ENCODE assay signal across 8 cellular contexts in genomic region chr17:74972107-74972972, GRCh38. TPM values are rescaled to one million over a fixed set of nuclear protein-coding genes. Genes with fewer than 3 reads are reported as not detected.
A peak's percentile ranks its signal among the peaks of the same experiment; 100 is the strongest.
DNase-seq lines count a peak whose midpoint lies in the region; ATAC-seq, FAIRE-seq and TF ChIP-seq lines count a peak whose summit lies in the region.

Gene HID1, minus strand, starts transcription at chr17:74972759. Its CDS starts 103 bp downstream, at chr17:74972656.

- H3K27me3 Mint-ChIP-seq in WTC11 (ENCODE audit: low read depth) = peaks cover 55% of the 10 kb centered on the region

- H3K4me1 ChIP-seq in Loucy (ENCODE audit: insufficient read depth, low read length, poor library complexity, severe bottlenecking) (no peaks in the 10 kb centered on the region), breast epithelium (peaks cover 0 to 3% of the 10 kb centered on the region in 2 donors), spleen (peaks cover 3 to 53% (median 24%) of the 10 kb centered on the region in 6 donors)

- no peak within 1 kb of the TSS for H3K27ac Mint-ChIP-seq in WTC11

- no peaks in the 10 kb centered on the region for H3K9me3 Mint-ChIP-seq in WTC11

- H3F3A ChIP-seq in Loucy (ENCODE audit: low read depth) = no peaks in the 10 kb centered on the region

- H3K27me3 ChIP-seq in Loucy (ENCODE audit: insufficient read depth, low read length, poor library complexity, severe bottlenecking) (peaks cover 17% of the 10 kb centered on the region), breast epithelium (no peaks in the 10 kb centered on the region), spleen (replicated peaks in 1 of 7) (peaks cover 0 to 57% (median 19%) of the 10 kb centered on the region in 7 donors)

- no peak for FAIRE-seq in RCC 7860 (lab: Jason Lieb, UNC)

- H3K36me3 ChIP-seq in Loucy (ENCODE audit: insufficient read depth, low read length) (no peaks in the 10 kb centered on the region), breast epithelium (no peaks in the 10 kb centered on the region), spleen (no peaks in the 10 kb centered on the region)

- TF ChIP-seq POLR2A in breast epithelium (IDR thresholded peaks at IDR 0.05) (no peak), spleen (IDR thresholded peaks at IDR 0.05) (no peak)

- H3K4me3 Mint-ChIP-seq in WTC11 = peak within 1 kb of the TSS; percentile 90

- peak; percentile 81 for DNase-seq in COLO668 (lab: John Stamatoyannopoulos, UW; ENCODE audit: unreplicated experiment)
- peak; percentile 89 for DNase-seq in WTC11 (ENCODE audit: low spot score)
- DNase-seq in breast epithelium (ENCODE audit: low spot score in 2 of 2) = peak; percentile 62 to 89
- peak; percentile 92 for DNase-seq in islet precursor cell
- DNase-seq in spleen = peak; percentile 93
- DNase-seq in RCC 7860 (ENCODE audit: low spot score) = no peak
- no peak for DNase-seq in GOT3 (lab: John Stamatoyannopoulos, UW)

- H3K9me3 ChIP-seq in Loucy (ENCODE audit: insufficient read depth, low read depth, low read length) (no peaks in the 10 kb centered on the region), breast epithelium (no peaks in the 10 kb centered on the region), spleen (no peaks in the 10 kb centered on the region)

- H3K9ac ChIP-seq in Loucy (ENCODE audit: low read depth, low read length, poor library complexity, severe bottlenecking) = no peak within 1 kb of the TSS

- peak within 1 kb of the TSS; percentile 64; the same call in 1 of the 2 replicates for H2AFZ ChIP-seq in Loucy (ENCODE audit: low read length)

- WGBS in spleen, 5 donors = 2 to 8% (median 3%) methylated on average over 19 to 95 of the region's 95 CpGs

- intact Hi-C loops in breast epithelium (cut with DNase I; ENCODE audit: low total_unique reads) (no loop called here), spleen (cut with DNase I; ENCODE audit: low total_unique reads) (no loop called here)

- no peaks in the 10 kb centered on the region for H4K20me1 ChIP-seq in Loucy (ENCODE audit: insufficient read depth, low read length, poor library complexity, severe bottlenecking)

- H3K36me3 Mint-ChIP-seq in WTC11 = no peaks in the 10 kb centered on the region

- H3K4me3 ChIP-seq in Loucy (ENCODE audit: low read length, poor library complexity, severe bottlenecking) (peak within 1 kb of the TSS; percentile 69), breast epithelium (peak within 1 kb of the TSS; percentile 52 to 84 (median 77)), spleen (peak within 1 kb of the TSS; percentile 48 to 83 (median 58))

- CTCF ChIA-PET in WTC11 (lab: Charles Lee) = interaction anchor here (0.6 to 7.5 kb wide), 21 partner anchors 10 to 159 kb away, joined by 3 to 133 read pairs (median 6); partner anchors contain the start of genes ATP5PD, CDR2L, FADS6 and KCTD2

- no peaks in the 10 kb centered on the region for H3K79me2 ChIP-seq in Loucy (ENCODE audit: insufficient read depth, low read length)

- H3K9me2 ChIP-seq in Loucy (replicated peaks; ENCODE audit: low read depth, low read length) = no peaks in the 10 kb centered on the region

- H3K4me1 Mint-ChIP-seq in WTC11 = peaks cover 12% of the 10 kb centered on the region

- POLR2A ChIA-PET in WTC11 (lab: Charles Lee) = interaction anchor here (0.7 to 2.0 kb wide), 5 partner anchors 10 to 99 kb away, joined by 3 to 15 read pairs (median 4); partner anchors contain the start of genes CDR2L, FDXR and MRPL58

- H3K4me2 ChIP-seq in Loucy (ENCODE audit: low read depth, low read length, poor library complexity, severe bottlenecking) = peak within 1 kb of the TSS; percentile 67

- no peak for TF ChIP-seq CTCF in Loucy (conservative IDR thresholded peaks at IDR 0.05; ENCODE audit: low read length)
- TF ChIP-seq CTCF in WTC11 (IDR thresholded peaks at IDR 0.05) = no peak
- no peak for TF ChIP-seq CTCF in breast epithelium (IDR thresholded peaks at IDR 0.05)
- TF ChIP-seq CTCF in spleen (IDR thresholded peaks at IDR 0.05 in 8 of 11, conservative IDR thresholded peaks at IDR 0.05 in 3 of 11) = no peak

- H3K27ac ChIP-seq in breast epithelium (peak within 1 kb of the TSS; percentile 84 to 94), spleen (peak within 1 kb of the TSS in 7 of 8 donors; percentile 10 to 74 (median 63))

- peak; percentile 83 for ATAC-seq in WTC11

TF ChIP-seq in WTC11, 78 proteins besides CTCF, POLR2A, EP300 and RAD21 (continues in another document):
- peak; percentile 59 for TF ChIP-seq PRDM15 (CRISPR knock-in tag; IDR thresholded peaks at IDR 0.05)
- TF ChIP-seq RORB (CRISPR knock-in tag; IDR thresholded peaks at IDR 0.05) = no peak
- peak; percentile 70; the same call in 1 of the 2 replicates for TF ChIP-seq HMGXB4 (CRISPR knock-in tag; IDR thresholded peaks at IDR 0.05)
- no peak for TF ChIP-seq ZNF281 (CRISPR knock-in tag; IDR thresholded peaks at IDR 0.05)
- TF ChIP-seq USF2 (CRISPR knock-in tag; IDR thresholded peaks at IDR 0.05) = 0 out of 2 replicates have a peak, but pooled peaks have one; percentile 8
- TF ChIP-seq GABPB1 (CRISPR knock-in tag; IDR thresholded peaks at IDR 0.05) = peak; percentile 67

RNA-seq across cellular contexts. Expression of gene HID1, which starts in this region (rescaled TPM):
- total RNA-seq in WTC11 (2021) (16.7 to 19.4 TPM (median 19.3 TPM) in 3 replicates), breast epithelium (10 to 100 TPM in 2 of 3 donors, 1 to 10 TPM in 1; 6.1 to 46.5 (median 37.3) TPM), spleen (10 to 100 TPM; 11.9 to 39.4 (median 26.5) TPM)
- 10 to 100 TPM in 2 of 3 donors, 1 to 10 TPM in 1; 5.2 to 23.8 (median 17.2) TPM for polyA plus RNA-seq in spleen

Comparison
In these comparisons a context has a peak if more than half of its experiments do, and no peak if none do; other contexts are left out.
1. DNase-seq: peak in COLO668 (single experiment), WTC11 (single experiment), breast epithelium (2 of 2), islet precursor cell (single experiment) and spleen (single experiment); none in RCC 7860 (single experiment) and GOT3 (single experiment).
2. Peak in every context shown above with its lines, with median percentiles within 50 percentile points of each other: H3K4me3 ChIP-seq.